1 cellular context compared by ENCODE assay signal in genomic region chr10:122460891-122461293, GRCh38.
TF ChIP-seq lines count a peak whose summit lies in the region.

No MANE protein-coding gene starts in this region.

TF ChIP-seq in HepG2, 621 proteins besides CTCF, POLR2A, EP300 and RAD21 (continued from another document):
- 0 out of 2 replicates have a peak, but pooled peaks have one; percentile 13 for TF ChIP-seq ZNF687 (CRISPR knock-in tag; IDR thresholded peaks at IDR 0.05)
TF ChIP-seq in HepG2: peak in this region for 1.
